ENCODE assay signal across 16 cellular contexts in the genomic region with DNA sequence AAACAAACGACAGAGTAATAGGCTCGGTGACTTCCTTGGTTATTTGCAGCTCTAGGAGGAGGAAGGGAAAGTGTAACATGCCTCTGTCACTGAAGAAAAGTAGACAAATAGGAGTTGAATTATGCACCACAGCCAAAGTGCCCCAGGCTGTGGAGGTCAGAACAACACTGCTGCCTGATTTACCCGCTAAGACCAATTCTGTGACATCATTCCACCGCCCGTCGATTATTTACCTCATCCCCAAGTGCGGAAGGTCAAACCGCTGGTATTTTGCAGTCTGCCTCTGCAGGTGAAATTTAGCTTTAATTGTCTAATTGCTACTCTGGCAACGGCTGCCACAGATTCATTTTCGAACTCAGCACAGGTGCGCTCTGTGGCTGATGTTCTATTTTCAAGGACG.
A peak's percentile ranks its signal among the peaks of the same experiment; 100 is the strongest.
DNase-seq lines count a peak whose midpoint lies in the region; ATAC-seq and TF ChIP-seq lines count a peak whose summit lies in the region.
"Had no signal": no experiment of that assay in that cellular context is flagged by ENCODE, and none has a peak within 500 bp of the region (broad histone marks: within the 10 kb centered on the region; RNA-seq: fewer than 3 reads in every experiment).

No MANE protein-coding gene starts in this region.

- H3K27ac ChIP-seq in thyroid gland (peak overlapping the region in 2 of 3 donors; percentile 64 to 88), spleen (no peak overlapping the region)
- H3K27ac ChIP-seq: BLaER1 had no signal

- H3K36me3 ChIP-seq in thyroid gland (no peaks in the 10 kb centered on the region), spleen (no peaks in the 10 kb centered on the region)
- H3K36me3 ChIP-seq: BLaER1 had no signal

- DNase-seq in NCI-H1417 (lab: John Stamatoyannopoulos, UW) (peak in 2 of 3 experiments; percentile 69 to 89), NCI-H69 (lab: John Stamatoyannopoulos, UW) (peak; percentile 97), kidney tubule cell (ENCODE audit: low spot score) (peak; percentile 68), thyroid gland (no peak), AG08395 (ENCODE audit: low spot score) (no peak), spleen (no peak)
- no peak for DNase-seq in activated T-cell treated with anti-CD3 and anti-CD28 coated beads, Interleukin-2, amount 50 U/mL, for 72 hours
- DNase-seq: CD8-positive, alpha-beta memory T cell; DND-41; KG1; NCI-H1092 treated with DMSO at 0.1 percent for 48 hours; NCI-H2029; NCI-H226; NCI-H526; SHP77 treated with DMSO at 0.1 percent for 48 hours had no signal

- no peaks in the 10 kb centered on the region for H3K4me1 Mint-ChIP-seq in activated T-cell treated with anti-CD3 and anti-CD28 coated beads, Interleukin-2, amount 50 U/mL, for 72 hours (ENCODE audit: low read depth)
- H3K4me1 Mint-ChIP-seq: CD8-positive, alpha-beta memory T cell had no signal

- H3K9me3 ChIP-seq in thyroid gland (no peaks in the 10 kb centered on the region), spleen (no peaks in the 10 kb centered on the region)
- H3K9me3 ChIP-seq: BLaER1 had no signal

- peaks cover 0 to 3% of the 10 kb centered on the region in 2 donors for H3K9me3 Mint-ChIP-seq in activated T-cell treated with anti-CD3 and anti-CD28 coated beads, Interleukin-2, amount 50 U/mL, for 72 hours

- intact Hi-C loops in thyroid gland (cut with DNase I) (no loop called here), spleen (cut with DNase I; ENCODE audit: low total_unique reads) (no loop called here)

- peaks cover 21% of the 10 kb centered on the region for H3K27me3 Mint-ChIP-seq in activated T-cell treated with anti-CD3 and anti-CD28 coated beads, Interleukin-2, amount 50 U/mL, for 72 hours (ENCODE audit: low read depth)

- no peak for ATAC-seq in activated T-cell treated with anti-CD3 and anti-CD28 coated beads, Interleukin-2, amount 50 U/mL, for 72 hours (replicated peaks in 1 of 2)

- TF ChIP-seq POLR2A in thyroid gland (IDR thresholded peaks at IDR 0.05): no peak
- TF ChIP-seq POLR2A in spleen (IDR thresholded peaks at IDR 0.05): no peak

- H3K27me3 ChIP-seq in thyroid gland: no peaks in the 10 kb centered on the region
- H3K27me3 ChIP-seq in spleen (replicated peaks in 1 of 7): no peaks in the 10 kb centered on the region
- H3K27me3 ChIP-seq: BLaER1 had no signal

- 85 to 92% methylated on average over 12 of the region's 12 CpGs for WGBS in thyroid gland, 2 donors
- WGBS in spleen, 5 donors: 90 to 93% (median 92%) methylated on average over 12 of the region's 12 CpGs

- H3K36me3 Mint-ChIP-seq in activated T-cell treated with anti-CD3 and anti-CD28 coated beads, Interleukin-2, amount 50 U/mL, for 72 hours (ENCODE audit: insufficient read depth in 2 of 2): no peaks in the 10 kb centered on the region
- H3K36me3 Mint-ChIP-seq: CD8-positive, alpha-beta memory T cell had no signal

- H3K4me3 Mint-ChIP-seq in activated T-cell treated with anti-CD3 and anti-CD28 coated beads, Interleukin-2, amount 50 U/mL, for 72 hours: no peak overlapping the region

- TF ChIP-seq CTCF in thyroid gland (IDR thresholded peaks at IDR 0.05): no peak
- no peak for TF ChIP-seq CTCF in spleen (IDR thresholded peaks at IDR 0.05 in 8 of 11, conservative IDR thresholded peaks at IDR 0.05 in 3 of 11)

- H3K4me3 ChIP-seq in thyroid gland (replicated peaks in 1 of 3) (no peak overlapping the region), spleen (no peak overlapping the region)
- H3K4me3 ChIP-seq: BLaER1 had no signal

- H3K4me1 ChIP-seq in thyroid gland: peaks cover 0 to 11% of the 10 kb centered on the region in 2 donors
- H3K4me1 ChIP-seq in spleen: no peaks in the 10 kb centered on the region
- H3K4me1 ChIP-seq: BLaER1 had no signal

- no peak overlapping the region for H3K27ac Mint-ChIP-seq in activated T-cell treated with anti-CD3 and anti-CD28 coated beads, Interleukin-2, amount 50 U/mL, for 72 hours
- H3K27ac Mint-ChIP-seq: CD8-positive, alpha-beta memory T cell had no signal

Comparison
In these comparisons a context has a peak if more than half of its experiments do, and no peak if none do; other contexts are left out.
1. DNase-seq: peak in NCI-H1417 (2 of 3), NCI-H69 (single experiment) and kidney tubule cell (single experiment); none in thyroid gland (0 of 2), AG08395 (single experiment), activated T-cell treated with anti-CD3 and anti-CD28 coated beads, Interleukin-2, amount 50 U/mL, for 72 hours (0 of 2) and spleen (single experiment).
2. H3K27ac ChIP-seq: peak in thyroid gland (2 of 3); none in spleen (0 of 8).